ENCODE assay signal across 1 cellular context in genomic region chr6:32195902-32196681, GRCh38.
TF ChIP-seq lines count a peak whose summit lies in the region.

No MANE protein-coding gene starts in this region.

TF ChIP-seq in HepG2, 621 proteins besides CTCF, POLR2A, EP300 and RAD21 (continued from another document and continues in another):
- TF ChIP-seq FUBP1 (CRISPR knock-in tag; IDR thresholded peaks at IDR 0.05; ENCODE audit: borderline replicate concordance) (no peak), ZNF75D (CRISPR knock-in tag; IDR thresholded peaks at IDR 0.05; ENCODE audit: borderline replicate concordance) (no peak), TFE3 (CRISPR knock-in tag; IDR thresholded peaks at IDR 0.05) (peak; percentile 25), RBM22 (optimal IDR thresholded peaks at IDR 0.05; ENCODE audit: low read length) (peak; percentile 84), PRDM4 (CRISPR knock-in tag; IDR thresholded peaks at IDR 0.05; ENCODE audit: borderline replicate concordance) (peak; percentile 53; the same call in 1 of the 2 replicates), KDM4B (CRISPR knock-in tag; IDR thresholded peaks at IDR 0.05) (peak; percentile 64), KLF12 (CRISPR knock-in tag; IDR thresholded peaks at IDR 0.05; ENCODE audit: borderline replicate concordance) (no peak), NFATC3 (CRISPR knock-in tag; IDR thresholded peaks at IDR 0.05) (0 out of 2 replicates have a peak, but pooled peaks have one; percentile 91), ZNF496 (CRISPR knock-in tag; IDR thresholded peaks at IDR 0.05; ENCODE audit: insufficient replicate concordance) (no peak), MAX (IDR thresholded peaks at IDR 0.05) (peak; percentile 97), ATAD3A (CRISPR knock-in tag; IDR thresholded peaks at IDR 0.05) (no peak), ZNF543 (CRISPR knock-in tag; IDR thresholded peaks at IDR 0.05) (peak; percentile 96), GATA4 (IDR thresholded peaks at IDR 0.05; ENCODE audit: borderline replicate concordance, low read depth) (0 out of 2 replicates have a peak, but pooled peaks have one; percentile 25), NAIF1 (CRISPR knock-in tag; IDR thresholded peaks at IDR 0.05; ENCODE audit: borderline replicate concordance) (no peak; the same call in 1 of the 2 replicates), NKX3-1 (CRISPR knock-in tag; IDR thresholded peaks at IDR 0.05) (peak; percentile 58; the same call in 1 of the 2 replicates), ZNF879 (CRISPR knock-in tag; IDR thresholded peaks at IDR 0.05) (peak; percentile 8; the same call in 1 of the 2 replicates), ZNF24 (IDR thresholded peaks at IDR 0.05) (no peak), JUND (CRISPR knock-in tag; IDR thresholded peaks at IDR 0.05) (peak; percentile 73), KDM5A (IDR thresholded peaks at IDR 0.05; ENCODE audit: borderline replicate concordance, low read length) (no peak), KLF15 (CRISPR knock-in tag; IDR thresholded peaks at IDR 0.05; ENCODE audit: borderline replicate concordance) (0 out of 2 replicates have a peak, but pooled peaks have one; percentile 58), NFKB2 (CRISPR knock-in tag; IDR thresholded peaks at IDR 0.05; ENCODE audit: borderline replicate concordance) (peak; percentile 93; the same call in 1 of the 2 replicates), FOXJ3 (CRISPR knock-in tag; IDR thresholded peaks at IDR 0.05; ENCODE audit: borderline replicate concordance) (no peak; the same call in none of the 2 replicates), XBP1 (CRISPR knock-in tag; IDR thresholded peaks at IDR 0.05) (no peak), THRA (CRISPR knock-in tag; IDR thresholded peaks at IDR 0.05; ENCODE audit: borderline replicate concordance) (peak; percentile 58; the same call in 1 of the 2 replicates), ZNF646 (CRISPR knock-in tag; IDR thresholded peaks at IDR 0.05) (no peak), ZNF318 (CRISPR knock-in tag; IDR thresholded peaks at IDR 0.05) (peak; percentile 73; the same call in 1 of the 2 replicates), NBN (conservative IDR thresholded peaks at IDR 0.05) (no peak), SCMH1 (CRISPR knock-in tag; IDR thresholded peaks at IDR 0.05; ENCODE audit: borderline replicate concordance) (no peak), ZNF563 (CRISPR knock-in tag; IDR thresholded peaks at IDR 0.05) (peak; percentile 66; the same call in 1 of the 2 replicates), ZNF7 (CRISPR knock-in tag; IDR thresholded peaks at IDR 0.05) (no peak), ARNT (IDR thresholded peaks at IDR 0.05) (no peak), ZNF724P (CRISPR knock-in tag; IDR thresholded peaks at IDR 0.05; ENCODE audit: borderline replicate concordance) (no peak; the same call in 1 of the 2 replicates)
